In the genomic region with DNA sequence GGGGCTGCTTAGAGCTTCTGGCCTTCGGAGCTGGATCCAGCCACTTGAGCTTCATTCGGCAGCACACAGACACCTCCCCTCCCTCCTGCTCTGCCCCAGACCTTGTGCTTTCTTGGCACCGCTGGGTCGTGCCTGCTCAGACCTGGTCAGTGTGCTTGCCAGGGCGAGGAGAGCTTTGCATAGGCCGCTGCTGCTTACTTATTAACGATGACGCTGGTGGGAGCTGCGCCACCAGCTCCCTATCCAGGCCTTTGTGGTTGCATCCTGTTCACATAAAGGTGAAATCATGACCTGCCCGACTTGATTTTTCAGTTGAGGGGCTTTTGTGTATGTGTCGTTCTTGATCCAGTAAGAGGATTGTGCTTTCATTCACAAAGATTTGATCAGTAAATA, we compare ENCODE assay signal across 9 cellular contexts.
DNase-seq lines count a peak whose midpoint lies in the region; ATAC-seq, FAIRE-seq and TF ChIP-seq lines count a peak whose summit lies in the region.
"Had no signal": no experiment of that assay in that cellular context is flagged by ENCODE, and none has a peak within 500 bp of the region (broad histone marks: within the 10 kb centered on the region; RNA-seq: fewer than 3 reads in every experiment).

No MANE protein-coding gene starts in this region.

- H3K9me3 ChIP-seq in CD4-positive, CD25-positive, alpha-beta regulatory T cell (ENCODE audit: control insufficient read depth in 2 of 2, low read length in 2 of 2), result no peaks in the 10 kb centered on the region
- H3K9me3 ChIP-seq in HUES6 (ENCODE audit: control insufficient read depth, insufficient read depth, low read depth, low read length), result no peaks in the 10 kb centered on the region
- no peaks in the 10 kb centered on the region for H3K9me3 ChIP-seq in GM12878 (replicated peaks; ENCODE audit: control insufficient read depth, insufficient read depth, low read length)
- H3K9me3 ChIP-seq in muscle layer of duodenum (ENCODE audit: control insufficient read depth in 1 of 2, low read length in 2 of 2), result no peaks in the 10 kb centered on the region
- no peaks in the 10 kb centered on the region for H3K9me3 ChIP-seq in esophagus muscularis mucosa

- BruUV-seq in GM12878 (replicated peaks; lab: Mats Ljungman, UMichigan), result no TSS peak

- POLR2A ChIA-PET in GM12878 (lab: Charles Lee), result interaction anchor here (0.8 to 7.9 kb wide), 12 partner anchors 11 to 112 kb away, joined by 3 to 80 read pairs (median 4); partner anchors contain the start of gene MSI2

- H3K27ac ChIP-seq in CD4-positive, CD25-positive, alpha-beta regulatory T cell (ENCODE audit: insufficient read depth, low read length, poor library complexity, severe bottlenecking), result no peak overlapping the region
- H3K27ac ChIP-seq in HUES6 (ENCODE audit: low read depth, low read length) (no peak overlapping the region), GM12878 (ENCODE audit: control insufficient read depth, insufficient read depth) (peak overlapping the region; percentile 96), muscle layer of duodenum (ENCODE audit: low read length) (peak overlapping the region; percentile 32), esophagus muscularis mucosa (replicated peaks in 1 of 4) (no peak overlapping the region)

- H3K27me3 Mint-ChIP-seq in CD4-positive, CD25-positive, alpha-beta regulatory T cell, result no peaks in the 10 kb centered on the region

- TF ChIP-seq POLR2A in GM12878 (IDR thresholded peaks at IDR 0.05; ENCODE audit: low read depth, low read length) (peak; percentile 68), esophagus muscularis mucosa (IDR thresholded peaks at IDR 0.05; ENCODE audit: low read depth) (no peak)

- intact Hi-C loops in GM12878 (cut with micrococcal nuclease; ENCODE audit: unreplicated experiment) (loop anchor here (1.0 to 5.0 kb wide), 6 partner anchors 19 to 105 kb away; partner anchors contain the start of gene MSI2), esophagus muscularis mucosa (cut with DNase I) (no loop called here)

- H3K4me3 ChIP-seq in CD4-positive, CD25-positive, alpha-beta regulatory T cell (ENCODE audit: low read depth, low read length), result no peak overlapping the region
- H3K4me3 ChIP-seq in HUES6 (ENCODE audit: low read depth, low read length), result no peak overlapping the region
- peak overlapping the region; percentile 40 for H3K4me3 ChIP-seq in GM12878
- H3K4me3 ChIP-seq in muscle layer of duodenum (ENCODE audit: low read depth in 1 of 2, low read length in 2 of 2), result no peak overlapping the region
- no peak overlapping the region for H3K4me3 ChIP-seq in esophagus muscularis mucosa

- H3K9me3 Mint-ChIP-seq in CD4-positive, CD25-positive, alpha-beta regulatory T cell, result no peaks in the 10 kb centered on the region

- H3K27me3 ChIP-seq in CD4-positive, CD25-positive, alpha-beta regulatory T cell (ENCODE audit: control insufficient read depth, insufficient read depth, low read length), result no peaks in the 10 kb centered on the region
- H3K27me3 ChIP-seq in HUES6 (ENCODE audit: control insufficient read depth, insufficient read depth, low read length) (no peaks in the 10 kb centered on the region), GM12878 (replicated peaks in 1 of 2; ENCODE audit: control insufficient read depth in 2 of 2, insufficient read depth in 2 of 2, low read length in 1 of 2) (no peaks in the 10 kb centered on the region), muscle layer of duodenum (ENCODE audit: low read depth, low read length) (no peaks in the 10 kb centered on the region), esophagus muscularis mucosa (no peaks in the 10 kb centered on the region)

- no peak overlapping the region for H2AFZ ChIP-seq in GM12878 (ENCODE audit: control insufficient read depth, low read depth, low read length)

- peaks cover 53% of the 10 kb centered on the region for H3K79me2 ChIP-seq in GM12878 (ENCODE audit: control insufficient read depth, insufficient read depth, low read length)

- CTCF ChIA-PET in GM12878 (lab: Yijun Ruan, JAX), result interaction anchor here (0.8 to 4.7 kb wide), 14 partner anchors 8 to 194 kb away, joined by 3 to 33 read pairs (median 4); no protein-coding TSS in a partner anchor

- in situ Hi-C loops in GM12878 (cut with MboI), result no loop called here

- peaks cover 22 to 70% (median 52%) of the 10 kb centered on the region in 4 donors for H3K4me1 Mint-ChIP-seq in CD4-positive, CD25-positive, alpha-beta regulatory T cell

- 0% methylated on average over 11 of the region's 11 CpGs for WGBS in GM12878 (ENCODE audit: insufficient coverage, insufficient replicate concordance, low lambda C conversion rate, missing lambda C conversion rate)
- 87% methylated on average over 10 of the region's 11 CpGs for WGBS in esophagus muscularis mucosa

- FAIRE-seq in GM12878 (lab: Jason Lieb, UNC), result no peak
- FAIRE-seq: colon had no signal

- ATAC-seq in CD4-positive, CD25-positive, alpha-beta regulatory T cell (ENCODE audit: low read depth in 2 of 2), result no peak
- ATAC-seq in GM19351 (IDR thresholded peaks at IDR 0.05; ENCODE audit: unreplicated experiment), result peak; percentile 29
- peak; percentile 81 for ATAC-seq in GM12878
- ATAC-seq in SK-N-SH treated with all-trans-retinoic acid at 6 μM for 48 hours, result no peak

- RAD21 ChIA-PET in GM12878 (lab: Charles Lee; ENCODE audit: unreplicated experiment), result interaction anchor here (0.6 to 7.4 kb wide), 27 partner anchors 8 to 471 kb away, joined by 3 to 103 read pairs (median 5); partner anchors contain the start of gene MSI2

- H3K9ac ChIP-seq in HUES6 (ENCODE audit: low read length), result peak overlapping the region; percentile 0
- peak overlapping the region; percentile 79 for H3K9ac ChIP-seq in GM12878 (ENCODE audit: control insufficient read depth, insufficient read depth, low read length)

- no peaks in the 10 kb centered on the region for H4K20me1 ChIP-seq in GM12878 (ENCODE audit: control insufficient read depth, insufficient read depth)

- no peak for TF ChIP-seq CTCF in GM12878 (IDR thresholded peaks at IDR 0.05 in 2 of 3, conservative IDR thresholded peaks at IDR 0.05 in 1 of 3; ENCODE audit: control insufficient read depth in 2 of 3, extremely low read depth in 1 of 3, insufficient read depth in 1 of 3, low read depth in 3 of 3, low read length in 3 of 3)
- no peak for TF ChIP-seq CTCF in esophagus muscularis mucosa (IDR thresholded peaks at IDR 0.05)

- H3K27ac Mint-ChIP-seq in CD4-positive, CD25-positive, alpha-beta regulatory T cell, result peak overlapping the region; percentile 26 to 82 (median 60)

- TF ChIP-seq EP300 in GM12878 (IDR thresholded peaks at IDR 0.05; ENCODE audit: borderline replicate concordance in 1 of 2, control insufficient read depth in 1 of 2, low read depth in 2 of 2, low read length in 2 of 2) (no peak; a peak in 1 of 4 replicates), esophagus muscularis mucosa (IDR thresholded peaks at IDR 0.05) (no peak)

- peaks cover 5% of the 10 kb centered on the region for H3K36me3 ChIP-seq in CD4-positive, CD25-positive, alpha-beta regulatory T cell (ENCODE audit: control insufficient read depth, insufficient read depth, low read length)
- no peaks in the 10 kb centered on the region for H3K36me3 ChIP-seq in HUES6 (ENCODE audit: control insufficient read depth, insufficient read depth, low read length)
- no peaks in the 10 kb centered on the region; a peak in 1 of 4 replicates for H3K36me3 ChIP-seq in GM12878 (ENCODE audit: control insufficient read depth in 2 of 2, insufficient read depth in 2 of 2, low read length in 1 of 2)
- no peaks in the 10 kb centered on the region for H3K36me3 ChIP-seq in muscle layer of duodenum (ENCODE audit: control insufficient read depth in 1 of 2, insufficient read depth in 2 of 2, low read length in 2 of 2)
- no peaks in the 10 kb centered on the region for H3K36me3 ChIP-seq in esophagus muscularis mucosa

- H3K4me1 ChIP-seq in CD4-positive, CD25-positive, alpha-beta regulatory T cell (ENCODE audit: control insufficient read depth, insufficient read depth, low read length, poor library complexity, severe bottlenecking), result peaks cover 32% of the 10 kb centered on the region
- peaks cover 19% of the 10 kb centered on the region for H3K4me1 ChIP-seq in HUES6 (ENCODE audit: control insufficient read depth, insufficient read depth, low read length)
- peaks cover 59% of the 10 kb centered on the region for H3K4me1 ChIP-seq in GM12878 (ENCODE audit: control insufficient read depth, insufficient read depth, low read length)
- peaks cover 3 to 6% of the 10 kb centered on the region in 2 donors for H3K4me1 ChIP-seq in muscle layer of duodenum (ENCODE audit: control insufficient read depth in 1 of 2, insufficient read depth in 2 of 2, low read length in 2 of 2)
- peaks cover 0 to 26% (median 16%) of the 10 kb centered on the region in 4 donors for H3K4me1 ChIP-seq in esophagus muscularis mucosa

- H3K4me2 ChIP-seq in GM12878 (ENCODE audit: control insufficient read depth, insufficient read depth), result peak overlapping the region; percentile 92

- H3K4me3 Mint-ChIP-seq in CD4-positive, CD25-positive, alpha-beta regulatory T cell, result peak overlapping the region in 2 of 4 donors; percentile 29 to 66

- SMC1A ChIA-PET in GM12878 (lab: Charles Lee; ENCODE audit: uncharacterized antibody, unreplicated experiment), result interaction anchor here (0.6 to 9.0 kb wide), 29 partner anchors 9 to 390 kb away, joined by 3 to 141 read pairs (median 6); no protein-coding TSS in a partner anchor

- TF ChIP-seq RAD21 in GM12878 (IDR thresholded peaks at IDR 0.05; ENCODE audit: insufficient read depth, low read depth, low read length), result no peak

- no peak for DNase-seq in CD4-positive, CD25-positive, alpha-beta regulatory T cell
- DNase-seq in GM12878 (ENCODE audit: low read depth, low spot score), result no peak
- no peak for DNase-seq in GOT3 (lab: John Stamatoyannopoulos, UW)
- DNase-seq in esophagus muscularis mucosa (ENCODE audit: extremely low spot score), result no peak

- H3K36me3 Mint-ChIP-seq in CD4-positive, CD25-positive, alpha-beta regulatory T cell, result peaks cover 19% of the 10 kb centered on the region

TF ChIP-seq in GM12878, 131 proteins besides CTCF, POLR2A, EP300 and RAD21 (continues in another document):
- TF ChIP-seq KLF5 (IDR thresholded peaks at IDR 0.05; ENCODE audit: partially characterized antibody) (no peak), EED (IDR thresholded peaks at IDR 0.05; ENCODE audit: low read depth) (peak; percentile 16; the same call in 1 of the 2 replicates), IKZF1 (conservative IDR thresholded peaks at IDR 0.05) (peak; percentile 54)

TF ChIP-seq in SK-N-SH treated with all-trans-retinoic acid at 6 μM for 48 hours, 23 proteins besides CTCF, POLR2A, EP300 and RAD21:
- no peak for TF ChIP-seq TOX (CRISPR knock-in tag; IDR thresholded peaks at IDR 0.05; ENCODE audit: borderline replicate concordance)
- no peak for TF ChIP-seq SNAI2 (CRISPR knock-in tag; IDR thresholded peaks at IDR 0.05)
- TF ChIP-seq GLIS3 (CRISPR knock-in tag; IDR thresholded peaks at IDR 0.05), result no peak

Comparison
In these comparisons a context has a peak if more than half of its experiments do, and no peak if none do; other contexts are left out.
1. ATAC-seq: peak in GM19351 (single experiment) and GM12878 (single experiment); none in CD4-positive, CD25-positive, alpha-beta regulatory T cell (0 of 2) and SK-N-SH treated with all-trans-retinoic acid at 6 μM for 48 hours (single experiment).
2. H3K27ac ChIP-seq: peak in GM12878 (single experiment) and muscle layer of duodenum (single experiment); none in CD4-positive, CD25-positive, alpha-beta regulatory T cell (single experiment), HUES6 (single experiment) and esophagus muscularis mucosa (0 of 4).